ENCODE assay signal across 8 cellular contexts in genomic region chr1:85582687-85583354, GRCh38. TPM values are rescaled to one million over a fixed set of nuclear protein-coding genes. Genes with fewer than 3 reads are reported as not detected.
DNase-seq lines count a peak whose midpoint lies in the region; ATAC-seq and TF ChIP-seq lines count a peak whose summit lies in the region.

No MANE protein-coding gene starts in this region.

- peak overlapping the region; percentile 85 to 88 for H3K4me3 ChIP-seq in prostate gland

- 78% methylated on average over 18 of the region's 18 CpGs for WGBS in prostate gland

- no peaks in the 10 kb centered on the region for H3K9me3 ChIP-seq in prostate gland

- ATAC-seq in HG03196 (IDR thresholded peaks at IDR 0.05; ENCODE audit: unreplicated experiment), result no peak

- in situ Hi-C loops in GM13977 (cut with MboI; ENCODE audit: low pct_unique_long_range_greater_than_20kb, low sequenced_read_pairs, unreplicated experiment), result no loop called here

- H3K27ac ChIP-seq in prostate gland, result peak overlapping the region; percentile 96 to 98

- no peaks in the 10 kb centered on the region for H3K27me3 ChIP-seq in prostate gland (replicated peaks; ENCODE audit: insufficient read depth)

- peaks cover 0 to 4% of the 10 kb centered on the region in 2 donors for H3K36me3 ChIP-seq in prostate gland

- intact Hi-C loops in prostate gland (cut with DNase I), result loop anchor here (2.0 kb wide), 1 partner anchor 274 kb away; no protein-coding TSS in a partner anchor

- TF ChIP-seq CTCF in prostate gland (IDR thresholded peaks at IDR 0.05) (no peak), GM13977 (IDR thresholded peaks at IDR 0.05; ENCODE audit: extremely low read depth, insufficient read depth, missing control alignments) (no peak)

- TF ChIP-seq POLR2A in prostate gland (IDR thresholded peaks at IDR 0.05), result no peak

- no peaks in the 10 kb centered on the region for H3K4me1 ChIP-seq in prostate gland (replicated peaks)

- DNase-seq in EL (peak; percentile 76), SW 1271 (lab: John Stamatoyannopoulos, UW) (peak; percentile 39 to 66), fibroblast of the conjunctiva (ENCODE audit: low read depth) (peak; percentile 16), prostate gland (ENCODE audit: low spot score) (no peak), GM13977 (ENCODE audit: low spot score) (no peak), OCI-M2 (lab: John Stamatoyannopoulos, UW; ENCODE audit: unreplicated experiment) (no peak)
- DNase-seq in activated naive CD4-positive, alpha-beta T cell treated with anti-CD3 and anti-CD28 coated beads, Interleukin-2, amount 50 U/mL, for 16 hours, result no peak

RNA-seq across cellular contexts. Expression of gene CCN1, which starts 2.3 kb away (rescaled TPM):
- total RNA-seq in prostate gland, result 10 to 100 TPM; 23.4 to 37.6 TPM

Comparison
In these comparisons a context has a peak if more than half of its experiments do, and no peak if none do; other contexts are left out.
1. DNase-seq: peak in EL (single experiment), SW 1271 (2 of 2) and fibroblast of the conjunctiva (single experiment); none in prostate gland (single experiment), GM13977 (single experiment), activated naive CD4-positive, alpha-beta T cell treated with anti-CD3 and anti-CD28 coated beads, Interleukin-2, amount 50 U/mL, for 16 hours (single experiment) and OCI-M2 (single experiment).